ENCODE assay signal across 8 cellular contexts in genomic region chr3:187750041-187750512, GRCh38. TPM values are rescaled to one million over a fixed set of nuclear protein-coding genes. Genes with fewer than 3 reads are reported as not detected.
DNase-seq lines count a peak whose midpoint lies in the region; ATAC-seq and TF ChIP-seq lines count a peak whose summit lies in the region.
"Had no signal": no experiment of that assay in that cellular context is flagged by ENCODE, and none has a peak within 500 bp of the region (broad histone marks: within the 10 kb centered on the region; RNA-seq: fewer than 3 reads in every experiment).

No MANE protein-coding gene starts in this region.

- intact Hi-C loops in uterus (cut with DNase I; ENCODE audit: low total_unique reads), result no loop called here

- H3K27me3 ChIP-seq in SU-DHL-6 (ENCODE audit: low read length) (no peaks in the 10 kb centered on the region), right atrium auricular region (no peaks in the 10 kb centered on the region), uterus (no peaks in the 10 kb centered on the region)

- TF ChIP-seq POLR2A in uterus (IDR thresholded peaks at IDR 0.05), result peak in 1 of 2 donors; percentile 25

- peak overlapping the region; percentile 1 for H2AFZ ChIP-seq in SU-DHL-6 (ENCODE audit: low read depth, low read length, severe bottlenecking)

- H3K4me2 ChIP-seq in SU-DHL-6 (ENCODE audit: low read depth, low read length, poor library complexity, severe bottlenecking), result peak overlapping the region; percentile 97

- H3K4me1 ChIP-seq in right atrium auricular region (peaks cover 0 to 18% of the 10 kb centered on the region in 2 donors), uterus (peaks cover 4 to 8% of the 10 kb centered on the region in 2 donors)

- no peaks in the 10 kb centered on the region for H3K9me2 ChIP-seq in SU-DHL-6 (replicated peaks; ENCODE audit: insufficient read depth, low read length)

- H3K4me3 ChIP-seq in SU-DHL-6 (ENCODE audit: insufficient read depth, low read length, poor library complexity, severe bottlenecking), result peak overlapping the region; percentile 28
- peak overlapping the region; percentile 25 to 36 for H3K4me3 ChIP-seq in right atrium auricular region
- H3K4me3 ChIP-seq in skin epidermis, result peak overlapping the region in 3 of 7 experiments; percentile 3 to 23 (median 9)
- peak overlapping the region in 1 of 2 donors; percentile 15 for H3K4me3 ChIP-seq in uterus

- H4K20me1 ChIP-seq in SU-DHL-6 (ENCODE audit: low read depth, low read length), result no peaks in the 10 kb centered on the region

- TF ChIP-seq CTCF in SU-DHL-6 (IDR thresholded peaks at IDR 0.05; ENCODE audit: insufficient read depth, low read length, poor library complexity, severe bottlenecking), result no peak
- no peak for TF ChIP-seq CTCF in right atrium auricular region (IDR thresholded peaks at IDR 0.05)
- no peak for TF ChIP-seq CTCF in uterus (IDR thresholded peaks at IDR 0.05)

- DNase-seq in right atrium auricular region (ENCODE audit: low spot score), result no peak
- DNase-seq in uterus, result no peak

- peak overlapping the region; percentile 99 for H3K9ac ChIP-seq in SU-DHL-6 (ENCODE audit: low read length)

- H3K79me2 ChIP-seq in SU-DHL-6 (ENCODE audit: insufficient read depth, low read length), result peaks cover 20% of the 10 kb centered on the region

- H3K36me3 ChIP-seq in KOPT-K1 (ENCODE audit: insufficient read depth, low read length) (no peaks in the 10 kb centered on the region), SU-DHL-6 (ENCODE audit: low read length) (no peaks in the 10 kb centered on the region), right atrium auricular region (no peaks in the 10 kb centered on the region), uterus (no peaks in the 10 kb centered on the region)

- H3F3A ChIP-seq in SU-DHL-6 (ENCODE audit: insufficient read depth), result peaks cover 50% of the 10 kb centered on the region

- H3K9me3 ChIP-seq in KOPT-K1 (ENCODE audit: insufficient read depth, low read length, poor library complexity, severe bottlenecking), result no peaks in the 10 kb centered on the region
- H3K9me3 ChIP-seq in SU-DHL-6 (ENCODE audit: insufficient read depth, low read length), result no peaks in the 10 kb centered on the region
- H3K9me3 ChIP-seq in right atrium auricular region, result no peaks in the 10 kb centered on the region
- no peaks in the 10 kb centered on the region for H3K9me3 ChIP-seq in uterus

- ATAC-seq in GM18909 (IDR thresholded peaks at IDR 0.05; ENCODE audit: poor library complexity, unreplicated experiment), result no peak
- no peak for ATAC-seq in HG03196 (IDR thresholded peaks at IDR 0.05; ENCODE audit: unreplicated experiment)

- H3K27ac ChIP-seq in KOPT-K1 (ENCODE audit: low read depth, low read length, poor library complexity, severe bottlenecking) (peak overlapping the region; percentile 12), SU-DHL-6 (ENCODE audit: low read depth, low read length) (peak overlapping the region; percentile 92), right atrium auricular region (peak overlapping the region; percentile 99), skin epidermis (peak overlapping the region in 17 of 21 experiments; percentile 17 to 98 (median 56)), uterus (no peak overlapping the region)

RNA-seq across cellular contexts. Expression of gene BCL6, which starts 4.8 kb away (rescaled TPM):
- total RNA-seq in right atrium auricular region (10 to 100 TPM; 53.0 to 88.6 TPM), uterus (100 to 1,000 TPM in 1 of 4 donors, 10 to 100 TPM in 2, 1 to 10 TPM in 1; 6.6 to 188 (median 51.0) TPM)

RNA-seq across cellular contexts. Expression of gene RTP2, which starts 47.7 kb away (rescaled TPM):
- total RNA-seq in right atrium auricular region (not detected), uterus (not detected)
- total RNA-seq: SK-MEL-5 had no signal

Comparison
In these comparisons a context has a peak if more than half of its experiments do, and no peak if none do; other contexts are left out.
1. H3K27ac ChIP-seq: peak in KOPT-K1 (single experiment), SU-DHL-6 (single experiment), right atrium auricular region (2 of 2) and skin epidermis (17 of 21); none in uterus (0 of 2).